In genomic region chr12:21989819-21990412, GRCh38 we compare ENCODE assay signal across 8 cellular contexts. TPM values are rescaled to one million over a fixed set of nuclear protein-coding genes. Genes with fewer than 3 reads are reported as not detected.
A peak's percentile ranks its signal among the peaks of the same experiment; 100 is the strongest.
DNase-seq lines count a peak whose midpoint lies in the region; ATAC-seq, FAIRE-seq and TF ChIP-seq lines count a peak whose summit lies in the region.

No MANE protein-coding gene starts in this region.

- H3K4me2 ChIP-seq in K562 (ENCODE audit: insufficient read depth, low read length) = no peak overlapping the region

- 32% methylated on average over 5 of the region's 5 CpGs for WGBS in K562 (ENCODE audit: insufficient coverage, low coverage, missing lambda C conversion rate)
- WGBS in lung, 2 donors = 56 to 59% methylated on average over 5 of the region's 5 CpGs

- FAIRE-seq in K562 (lab: Jason Lieb, UNC) = no peak

- H3K4me3 ChIP-seq in K562 (no peak overlapping the region), lung (no peak overlapping the region)

- H3K27me3 ChIP-seq in K562 (ENCODE audit: control insufficient read depth in 2 of 2, insufficient read depth in 2 of 2, low read length in 2 of 2) (no peaks in the 10 kb centered on the region), lung (ENCODE audit: control insufficient read depth, insufficient read depth) (no peaks in the 10 kb centered on the region)

- no peaks in the 10 kb centered on the region for H4K20me1 ChIP-seq in K562 (replicated peaks; ENCODE audit: control insufficient read depth, insufficient read depth, low read length)

- H3K9ac ChIP-seq in K562 (ENCODE audit: insufficient read depth in 1 of 2, low read depth in 2 of 2, low read length in 2 of 2) = no peak overlapping the region

- H3K36me3 ChIP-seq in K562 (ENCODE audit: control insufficient read depth, insufficient read depth, low read length) = no peaks in the 10 kb centered on the region
- no peaks in the 10 kb centered on the region for H3K36me3 ChIP-seq in lung (ENCODE audit: control insufficient read depth in 2 of 2, insufficient read depth in 2 of 2, low read length in 2 of 2)

- TF ChIP-seq EP300 in K562 (IDR thresholded peaks at IDR 0.05; ENCODE audit: low read length) = no peak

- ATAC-seq in K562 (0 out of 3 replicates have a peak, but pooled peaks have one; percentile 30), lung (ENCODE audit: insufficient read depth, low FRiP score) (no peak), HG03457 (IDR thresholded peaks at IDR 0.05; ENCODE audit: unreplicated experiment) (no peak)

- TF ChIP-seq POLR2A in K562 (conservative IDR thresholded peaks at IDR 0.05) = no peak

- no peak overlapping the region for H2AFZ ChIP-seq in K562 (ENCODE audit: low read depth, low read length)

- H3K79me2 ChIP-seq in K562 (ENCODE audit: control insufficient read depth, insufficient read depth, low read length) = no peaks in the 10 kb centered on the region

- intact Hi-C loops in K562 (cut with micrococcal nuclease) = loop anchor here (1.0 to 5.0 kb wide), 2 partner anchors 218 to 292 kb away; partner anchors contain the start of gene KCNJ8

- POLR2A ChIA-PET in K562 (lab: Yijun Ruan, JAX) = interaction anchor here (1.1 kb wide), 1 partner anchor 292 kb away, joined by 3 read pairs; no protein-coding TSS in a partner anchor

- no TSS peak for BruUV-seq in K562 (replicated peaks; lab: Mats Ljungman, UMichigan)

- in situ Hi-C loops in K562 (cut with MboI) = no loop called here

- DNase-seq in AG20443 (ENCODE audit: low spot score) (peak; percentile 30), HS-27A (ENCODE audit: low read depth) (peak; percentile 15), K562 (ENCODE audit: extremely low read depth in 1 of 4, low spot score in 3 of 4) (peak in 1 of 4 experiments; percentile 34), lung (ENCODE audit: low spot score) (no peak), iPS-NIHi7 (ENCODE audit: extremely low spot score) (no peak), RPMI8226 (no peak)
- no peak for DNase-seq in activated CD4-positive, alpha-beta T cell treated with anti-CD3 and anti-CD28 coated beads, Interleukin-2, amount 50 U/mL, for 4 hours

- peak; percentile 16 to 54; a peak in 2 of 4 replicates for TF ChIP-seq RAD21 in K562 (CRISPR knock-in tag; conservative IDR thresholded peaks at IDR 0.05 in 1 of 2, IDR thresholded peaks at IDR 0.05 in 1 of 2)

- H3K9me3 ChIP-seq in K562 (replicated peaks; ENCODE audit: control insufficient read depth, insufficient read depth, low read depth, low read length) (no peaks in the 10 kb centered on the region), lung (ENCODE audit: control insufficient read depth in 2 of 2, insufficient read depth in 1 of 2, low read length in 1 of 2) (no peaks in the 10 kb centered on the region)

- no peaks in the 10 kb centered on the region for H3K9me1 ChIP-seq in K562 (ENCODE audit: control insufficient read depth, insufficient read depth, low read length)

- H3K4me1 ChIP-seq in K562 (replicated peaks in 1 of 2; ENCODE audit: control insufficient read depth in 2 of 2, insufficient read depth in 2 of 2, low read length in 2 of 2) = peaks cover 0 to 11% of the 10 kb centered on the region in 2 experiments; a peak in 2 of 5 replicates
- H3K4me1 ChIP-seq in lung (ENCODE audit: control insufficient read depth in 2 of 2, insufficient read depth in 2 of 2, low read length in 2 of 2) = no peaks in the 10 kb centered on the region

- TF ChIP-seq CTCF in K562 (IDR thresholded peaks at IDR 0.05 in 2 of 3, conservative IDR thresholded peaks at IDR 0.05 in 1 of 3; ENCODE audit: insufficient read depth in 2 of 3, low read depth in 1 of 3, low read length in 3 of 3) = peak in 2 of 3 experiments; percentile 21 to 56; a peak in 3 of 6 replicates
- TF ChIP-seq CTCF in lung (IDR thresholded peaks at IDR 0.05; ENCODE audit: control extremely low read depth, extremely low read depth) = peak; percentile 18

- H3K27ac ChIP-seq in K562 (ENCODE audit: extremely low read depth, low read depth, low read length) (no peak overlapping the region), lung (ENCODE audit: low read depth in 1 of 2, low read length in 1 of 2) (no peak overlapping the region)

- CTCF ChIA-PET in K562 (lab: Yijun Ruan, JAX; ENCODE audit: low intra/inter-chr PET ratio) = interaction anchor here (1.9 kb wide), 1 partner anchor 292 kb away, joined by 14 read pairs; no protein-coding TSS in a partner anchor

TF ChIP-seq in K562, 482 proteins besides CTCF, POLR2A, EP300 and RAD21:
- TF ChIP-seq PYGO2 (tag; IDR thresholded peaks at IDR 0.05) (no peak), STAG1 (CRISPR knock-in tag; IDR thresholded peaks at IDR 0.05; ENCODE audit: borderline replicate concordance) (no peak), SMC3 (conservative IDR thresholded peaks at IDR 0.05; ENCODE audit: insufficient read depth, low read depth, low read length) (0 out of 2 replicates have a peak, but pooled peaks have one; percentile 26), BHLHE40 (IDR thresholded peaks at IDR 0.05; ENCODE audit: low read length) (no peak)
TF ChIP-seq in K562: peak in this region for 1.

RNA-seq across cellular contexts. Expression of gene ABCC9, which starts 48.7 kb away (rescaled TPM):
- total RNA-seq in K562 (2011; cell fraction: chromatin; rRNA removed; ENCODE audit: low replicate concordance) = 2.3 and 3.5 TPM in 2 replicates
- 1.1 and 1.3 TPM in 2 replicates for total RNA-seq in K562 (2011; cell fraction: nucleolus; rRNA removed)
- total RNA-seq in K562 (2011; cell fraction: nucleoplasm; rRNA removed) = 1.9 and 2.9 TPM in 2 replicates
- total RNA-seq in K562 (2014; rRNA removed) = 0.05 and 0.16 TPM in 2 replicates
- 0.32 and 0.40 TPM in 2 replicates for total RNA-seq in K562 (2014; rRNA removed; fragmentation: Illumina TruSeq; extraction: Trizol)
- 0.15 and 0.18 TPM in 2 replicates for total RNA-seq in K562 (2015; rRNA removed; fragmentation: Illumina TruSeq; extraction: Trizol)
- total RNA-seq in K562 (2021) = 0.11 and 0.40 TPM in 2 replicates
- 0.07 and 0.22 TPM in 2 replicates for polyA plus RNA-seq in K562 (2011; rRNA removed)
- polyA plus RNA-seq in K562 (2011; cell fraction: cytosol; rRNA removed) = 0.06 and 0.07 TPM in 2 replicates
- 0.22 and 0.23 TPM in 2 replicates for polyA plus RNA-seq in K562 (2011; cell fraction: nucleus; rRNA removed)
- 0.25 and 0.28 TPM in 2 replicates for polyA plus RNA-seq in K562 (2012)
- 0.10 and 0.25 TPM in 2 replicates for polyA plus RNA-seq in K562 (2014; fragmentation: Illumina TruSeq; extraction: Trizol)
- under 1 TPM; 0.10 to 0.13 TPM for polyA plus RNA-seq in K562 (2014; fragmentation: Nextera tagmentation; extraction: Ambion mirVana)
- 0.24 and 0.49 TPM in 2 replicates for polyA plus RNA-seq in K562 (2014; rRNA removed)
- 0.78 and 0.91 TPM in 2 replicates for polyA minus RNA-seq in K562 (2011; rRNA and poly(A)+ RNA removed)
- polyA minus RNA-seq in K562 (2011; cell fraction: cytosol; rRNA and poly(A)+ RNA removed) = 0.19 TPM in 1 of 2 replicates, not detected in the other
- polyA minus RNA-seq in K562 (2011; cell fraction: nucleus; rRNA and poly(A)+ RNA removed) = 0.13 and 0.33 TPM in 2 replicates
- 10 to 100 TPM; 12.7 to 33.4 TPM for total RNA-seq in lung
- polyA plus RNA-seq in lung = 1 to 10 TPM; 2.5 to 2.7 TPM

RNA-seq across cellular contexts. Expression of gene CMAS, which starts 56.1 kb away (rescaled TPM):
- 13.8 and 49.6 TPM in 2 replicates for total RNA-seq in K562 (2011; cell fraction: chromatin; rRNA removed; ENCODE audit: low replicate concordance)
- total RNA-seq in K562 (2011; cell fraction: nucleolus; rRNA removed) = 9.2 and 10.9 TPM in 2 replicates
- 19.1 and 21.8 TPM in 2 replicates for total RNA-seq in K562 (2011; cell fraction: nucleoplasm; rRNA removed)
- 65.3 and 66.4 TPM in 2 replicates for total RNA-seq in K562 (2014; rRNA removed)
- total RNA-seq in K562 (2014; rRNA removed; fragmentation: Illumina TruSeq; extraction: Trizol) = 74.5 and 82.5 TPM in 2 replicates
- total RNA-seq in K562 (2015; rRNA removed; fragmentation: Illumina TruSeq; extraction: Trizol) = 48.3 and 49.4 TPM in 2 replicates
- 73.3 and 74.1 TPM in 2 replicates for total RNA-seq in K562 (2021)
- 56.3 and 84.6 TPM in 2 replicates for polyA plus RNA-seq in K562 (2011; rRNA removed)
- polyA plus RNA-seq in K562 (2011; cell fraction: cytosol; rRNA removed) = 13.5 and 17.5 TPM in 2 replicates
- 11.9 and 16.0 TPM in 2 replicates for polyA plus RNA-seq in K562 (2011; cell fraction: nucleus; rRNA removed)
- 51.0 and 59.8 TPM in 2 replicates for polyA plus RNA-seq in K562 (2012)
- 58.4 and 64.8 TPM in 2 replicates for polyA plus RNA-seq in K562 (2014; fragmentation: Illumina TruSeq; extraction: Trizol)
- 10 to 100 TPM; 29.7 to 32.0 TPM for polyA plus RNA-seq in K562 (2014; fragmentation: Nextera tagmentation; extraction: Ambion mirVana)
- polyA plus RNA-seq in K562 (2014; rRNA removed) = 92.2 and 108 TPM in 2 replicates
- 39.0 and 55.8 TPM in 2 replicates for polyA minus RNA-seq in K562 (2011; rRNA and poly(A)+ RNA removed)
- polyA minus RNA-seq in K562 (2011; cell fraction: cytosol; rRNA and poly(A)+ RNA removed) = 17.4 and 24.0 TPM in 2 replicates
- polyA minus RNA-seq in K562 (2011; cell fraction: nucleus; rRNA and poly(A)+ RNA removed) = 12.3 and 20.1 TPM in 2 replicates
- 10 to 100 TPM; 25.9 to 37.4 TPM for total RNA-seq in lung
- polyA plus RNA-seq in lung = 10 to 100 TPM; 22.4 to 29.3 TPM

Comparison
In these comparisons a context has a peak if more than half of its experiments do, and no peak if none do; other contexts are left out.
1. DNase-seq: peak in AG20443 (single experiment) and HS-27A (single experiment); none in lung (single experiment), activated CD4-positive, alpha-beta T cell treated with anti-CD3 and anti-CD28 coated beads, Interleukin-2, amount 50 U/mL, for 4 hours (0 of 2), iPS-NIHi7 (single experiment) and RPMI8226 (single experiment).